ENCODE assay signal across 12 cellular contexts in genomic region chr11:73360743-73361369, GRCh38. TPM values are rescaled to one million over a fixed set of nuclear protein-coding genes. Genes with fewer than 3 reads are reported as not detected.
DNase-seq lines count a peak whose midpoint lies in the region; ATAC-seq and TF ChIP-seq lines count a peak whose summit lies in the region.
"Had no signal": no experiment of that assay in that cellular context is flagged by ENCODE, and none has a peak within 500 bp of the region (broad histone marks: within the 10 kb centered on the region; RNA-seq: fewer than 3 reads in every experiment).

No MANE protein-coding gene starts in this region.

- H3K9me2 ChIP-seq in OCI-LY1 (ENCODE audit: low read depth, low read length), result no peaks in the 10 kb centered on the region
- H3K9me2 ChIP-seq: SK-N-SH had no signal

- intact Hi-C loops in CD4-positive, alpha-beta T cell (cut with DNase I, micrococcal nuclease), result no loop called here
- intact Hi-C loops in tibial artery (cut with DNase I; ENCODE audit: low total_unique reads), result no loop called here

- H3K4me3 ChIP-seq in OCI-LY1 (ENCODE audit: low read depth, low read length, poor library complexity, severe bottlenecking) (no peak overlapping the region), tibial artery (no peak overlapping the region)
- H3K4me3 ChIP-seq: MG63 had no signal

- no peak overlapping the region for H3K4me2 ChIP-seq in OCI-LY1 (ENCODE audit: low read length)
- H3K4me2 ChIP-seq: SK-N-SH had no signal

- H3K4me1 ChIP-seq in OCI-LY1 (ENCODE audit: insufficient read depth, low read length, severe bottlenecking) (peaks cover 7% of the 10 kb centered on the region), tibial artery (peaks cover 4 to 41% (median 29%) of the 10 kb centered on the region in 4 donors), foreskin keratinocyte (no peaks in the 10 kb centered on the region)

- no peak for ATAC-seq in CD4-positive, alpha-beta T cell (ENCODE audit: poor library complexity)
- ATAC-seq in GM18868 (IDR thresholded peaks at IDR 0.05; ENCODE audit: unreplicated experiment), result no peak
- ATAC-seq in foreskin keratinocyte, result no peak

- H2AFZ ChIP-seq in OCI-LY1 (ENCODE audit: low read length), result no peak overlapping the region

- no peaks in the 10 kb centered on the region for H3K36me3 ChIP-seq in OCI-LY1 (ENCODE audit: insufficient read depth, low read length)
- peaks cover 80 to 97% (median 93%) of the 10 kb centered on the region in 3 donors for H3K36me3 ChIP-seq in tibial artery

- no peak overlapping the region for H3K4me3 Mint-ChIP-seq in CD4-positive, alpha-beta T cell
- H3K4me3 Mint-ChIP-seq in endothelial cell (ENCODE audit: unreplicated experiment), result peak overlapping the region; percentile 69

- H3K4me1 Mint-ChIP-seq in CD4-positive, alpha-beta T cell (ENCODE audit: low read depth), result peaks cover 4% of the 10 kb centered on the region
- peaks cover 4% of the 10 kb centered on the region for H3K4me1 Mint-ChIP-seq in endothelial cell (ENCODE audit: unreplicated experiment)

- H3K79me2 ChIP-seq in OCI-LY1 (ENCODE audit: insufficient read depth, low read length), result no peaks in the 10 kb centered on the region

- no peaks in the 10 kb centered on the region for H3K9me3 Mint-ChIP-seq in CD4-positive, alpha-beta T cell
- H3K9me3 Mint-ChIP-seq in endothelial cell (ENCODE audit: unreplicated experiment), result no peaks in the 10 kb centered on the region

- TF ChIP-seq CTCF in CD4-positive, alpha-beta T cell (IDR thresholded peaks at IDR 0.05), result no peak
- TF ChIP-seq CTCF in OCI-LY1 (IDR thresholded peaks at IDR 0.05; ENCODE audit: low read length) (0 out of 2 replicates have a peak, but pooled peaks have one; percentile 2), endothelial cell (IDR thresholded peaks at IDR 0.05; ENCODE audit: unreplicated experiment) (peak; percentile 22), tibial artery (IDR thresholded peaks at IDR 0.05) (no peak), foreskin keratinocyte (conservative IDR thresholded peaks at IDR 0.05) (no peak)

- no peaks in the 10 kb centered on the region for H3K9me3 ChIP-seq in CD4-positive, alpha-beta T cell (ENCODE audit: control insufficient read depth, low read length)
- H3K9me3 ChIP-seq in OCI-LY1 (ENCODE audit: low read length) (no peaks in the 10 kb centered on the region), tibial artery (no peaks in the 10 kb centered on the region)
- H3K9me3 ChIP-seq: MG63, SK-N-SH had no signal

- no peaks in the 10 kb centered on the region for H4K20me1 ChIP-seq in OCI-LY1 (ENCODE audit: insufficient read depth, low read length)

- CTCF ChIA-PET in CD4-positive, alpha-beta T cell (lab: Charles Lee), result interaction anchor here (0.7 to 5.0 kb wide), 3 partner anchors 9 to 54 kb away, joined by 3 to 33 read pairs (median 6); no protein-coding TSS in a partner anchor

- no peak overlapping the region for H3K9ac ChIP-seq in OCI-LY1 (ENCODE audit: low read length)
- H3K9ac ChIP-seq: SK-N-SH had no signal

- H3K27ac ChIP-seq in CD4-positive, alpha-beta T cell (ENCODE audit: low read depth, low read length), result no peak overlapping the region
- no peak overlapping the region for H3K27ac ChIP-seq in OCI-LY1 (ENCODE audit: low read depth, low read length, poor library complexity, severe bottlenecking)
- H3K27ac ChIP-seq in tibial artery, result peak overlapping the region; percentile 81 to 83
- H3K27ac ChIP-seq in foreskin keratinocyte, result no peak overlapping the region

- no peaks in the 10 kb centered on the region for H3K27me3 ChIP-seq in CD4-positive, alpha-beta T cell (ENCODE audit: control insufficient read depth, insufficient read depth, low read length)
- H3K27me3 ChIP-seq in OCI-LY1 (ENCODE audit: insufficient read depth, low read length), result no peaks in the 10 kb centered on the region
- H3K27me3 ChIP-seq in tibial artery, result no peaks in the 10 kb centered on the region
- H3K27me3 ChIP-seq in foreskin keratinocyte, result no peaks in the 10 kb centered on the region
- H3K27me3 ChIP-seq: MG63 had no signal

- H3K36me3 Mint-ChIP-seq in CD4-positive, alpha-beta T cell (ENCODE audit: low read depth), result no peaks in the 10 kb centered on the region
- peaks cover 31% of the 10 kb centered on the region for H3K36me3 Mint-ChIP-seq in endothelial cell (ENCODE audit: low read depth, unreplicated experiment)

- H3K27me3 Mint-ChIP-seq in CD4-positive, alpha-beta T cell, result no peaks in the 10 kb centered on the region
- H3K27me3 Mint-ChIP-seq in endothelial cell (ENCODE audit: unreplicated experiment), result peaks cover 4% of the 10 kb centered on the region

- DNase-seq in CD4-positive, alpha-beta T cell, result no peak
- DNase-seq in endothelial cell (ENCODE audit: low spot score) (no peak), tibial artery (no peak), foreskin keratinocyte (no peak)
- DNase-seq in activated T-cell treated with anti-CD3 and anti-CD28 coated beads, Interleukin-2, amount 50 U/mL, for 48 hours, result no peak
- DNase-seq: GDM1, NCI-H510A treated with DMSO at 0.1 percent for 48 hours, Right ventricle myocardium superior had no signal

- H3K27ac Mint-ChIP-seq in CD4-positive, alpha-beta T cell, result peak overlapping the region; percentile 49
- no peak overlapping the region for H3K27ac Mint-ChIP-seq in endothelial cell (ENCODE audit: unreplicated experiment)

- POLR2A ChIA-PET in CD4-positive, alpha-beta T cell (lab: Charles Lee), result interaction anchor here (0.9 to 1.5 kb wide), 3 partner anchors 15 to 32 kb away, joined by 3 to 4 read pairs (median 4); partner anchors contain the start of gene RELT

- no peaks in the 10 kb centered on the region for H3F3A ChIP-seq in OCI-LY1 (ENCODE audit: insufficient read depth, low read length)

RNA-seq across cellular contexts. Expression of gene RELT, which starts 15.3 kb away (rescaled TPM):
- 100 to 1,000 TPM; 107 to 114 TPM for total RNA-seq in CD4-positive, alpha-beta T cell
- total RNA-seq in endothelial cell (ENCODE audit: unreplicated experiment) (15.2 TPM), foreskin keratinocyte (11.6 and 12.7 TPM in 2 replicates)
- 8.1 and 10.7 TPM in 2 replicates for polyA plus RNA-seq in foreskin keratinocyte

RNA-seq across cellular contexts. Expression of gene ARHGEF17, which starts 52.8 kb away (rescaled TPM):
- not detected for total RNA-seq in CD4-positive, alpha-beta T cell
- 93.3 TPM for total RNA-seq in endothelial cell (ENCODE audit: unreplicated experiment)
- total RNA-seq in foreskin keratinocyte, result 8.7 and 9.7 TPM in 2 replicates
- 4.6 and 5.0 TPM in 2 replicates for polyA plus RNA-seq in foreskin keratinocyte

Comparison
In these comparisons a context has a peak if more than half of its experiments do, and no peak if none do; other contexts are left out.
1. H3K27ac ChIP-seq: peak in tibial artery (2 of 2); none in CD4-positive, alpha-beta T cell (single experiment), OCI-LY1 (single experiment) and foreskin keratinocyte (single experiment).
2. CTCF ChIP-seq: peak in OCI-LY1 (single experiment) and endothelial cell (single experiment); none in CD4-positive, alpha-beta T cell (single experiment), tibial artery (0 of 2) and foreskin keratinocyte (single experiment).